ENCODE assay signal across 8 cellular contexts in the genomic region with DNA sequence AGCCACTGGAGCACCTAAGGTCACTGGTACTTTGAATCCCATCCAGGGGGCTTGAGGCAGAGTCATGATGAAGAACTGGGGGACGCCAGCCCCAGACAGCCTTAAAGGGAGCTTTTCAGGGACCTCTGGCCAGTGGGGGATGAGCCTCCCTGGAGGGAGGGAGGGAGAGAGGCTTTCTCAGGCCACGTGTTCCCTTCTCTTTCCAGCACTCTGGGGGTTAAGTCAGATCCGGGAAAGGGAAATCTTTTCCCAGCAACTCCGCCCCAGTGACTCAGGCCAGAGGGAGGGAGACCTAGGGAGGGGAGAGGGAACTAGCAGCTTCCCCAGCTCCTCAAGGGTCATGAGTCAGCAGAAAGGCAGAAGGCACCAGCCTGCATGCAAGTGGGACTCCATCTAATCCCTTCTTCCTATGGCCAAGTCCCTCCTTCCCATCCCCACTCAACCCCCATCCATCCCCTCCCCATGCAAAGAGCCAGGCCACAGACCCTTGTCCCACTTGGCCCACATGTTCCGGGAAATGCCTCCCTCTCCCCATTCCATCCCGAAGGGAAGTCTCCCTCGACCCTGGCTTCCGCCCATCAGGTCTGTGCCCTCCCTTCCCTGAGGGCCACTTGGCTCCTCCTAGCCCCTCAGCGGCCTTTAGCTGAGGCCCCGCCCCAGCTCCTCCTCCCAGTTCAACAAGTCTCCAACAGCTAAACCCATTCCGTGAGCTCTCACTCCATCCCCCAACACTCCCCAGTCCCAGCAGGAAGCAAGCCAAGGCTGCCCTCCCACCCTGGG.
A peak's percentile ranks its signal among the peaks of the same experiment; 100 is the strongest.
DNase-seq lines count a peak whose midpoint lies in the region; ATAC-seq lines count a peak whose summit lies in the region.

No MANE protein-coding gene starts in this region.

- DNase-seq in AG08395 (ENCODE audit: low spot score) (peak; percentile 96), NCI-H2171 treated with DMSO at 0.1 percent for 48 hours (lab: John Stamatoyannopoulos, UW) (peak; percentile 90), ecto neural progenitor cell (ENCODE audit: low spot score) (peak; percentile 97), left kidney (ENCODE audit: low read depth, low spot score) (peak; percentile 97)
- peak; percentile 54 to 61 for DNase-seq in activated CD4-positive, alpha-beta T cell treated with anti-CD3 and anti-CD28 coated beads for 4 hours
- DNase-seq in stimulated activated CD4-positive, alpha-beta T cell treated with anti-CD3 and anti-CD28 coated beads, Interleukin-2, amount 100 ng/mL, for 24 hours, result peak; percentile 57 to 71

- peak; percentile 7 for ATAC-seq in GM19351 (IDR thresholded peaks at IDR 0.05; ENCODE audit: unreplicated experiment)
- no peak for ATAC-seq in GM21825 (IDR thresholded peaks at IDR 0.05; ENCODE audit: unreplicated experiment)
